ENCODE assay signal across 28 cellular contexts in genomic region chr3:66565301-66565700, GRCh38.
"Had no signal": no experiment of that assay in that cellular context is flagged by ENCODE, and none has a peak within 500 bp of the region (broad histone marks: within the 10 kb centered on the region; RNA-seq: fewer than 3 reads in every experiment).

No MANE protein-coding gene starts in this region.

- DNase-seq: activated CD4-positive, alpha-beta memory T cell treated with anti-CD3 and anti-CD28 coated beads for 36 hours; activated CD4-positive, alpha-beta T cell treated with anti-CD3 and anti-CD28 coated beads, Interleukin-2, amount 10 ng/mL, durations not matched to agents 24 days and 14 days; activated CD4-positive, CD25-positive, alpha-beta regulatory T cell treated with anti-CD3 and anti-CD28 coated beads, Interleukin-2, amount 50 U/mL, for 72 hours; activated CD8-positive, alpha-beta memory T cell treated with anti-CD3 and anti-CD28 coated beads, Interleukin-2, amount 50 U/mL, for 48 hours; activated gamma-delta T cell treated with Interleukin-2 at 50 U/mL for 16 hours; activated naive CD4-positive, alpha-beta T cell treated with anti-CD3 and anti-CD28 coated beads, Interleukin-2, amount 50 U/mL, for 16 hours; activated T-cell treated with anti-CD3 and anti-CD28 coated beads, Interleukin-2, amount 50 U/mL, for 24 hours; body of pancreas; cerebellar nuclear complex; dorsolateral prefrontal cortex; foreskin keratinocyte; heart left ventricle; mammary epithelial cell; posterior cingulate gyrus; right lobe of liver; small intestine; stimulated activated CD4-positive, alpha-beta T cell treated with anti-CD3 and anti-CD28 coated beads, Interleukin-4, amount 100 ng/mL, for 24 hours; T-helper 17 cell; T1000; trophoblast cell had no signal

- H3K9me3 ChIP-seq: body of pancreas, heart left ventricle, right lobe of liver, thoracic aorta had no signal

- H3K4me3 Mint-ChIP-seq: activated CD4-positive, alpha-beta memory T cell treated with anti-CD3 and anti-CD28 coated beads for 36 hours; activated CD4-positive, alpha-beta T cell treated with anti-CD3 and anti-CD28 coated beads, Interleukin-2, amount 10 ng/mL, durations not matched to agents 24 days and 14 days; activated T-cell treated with anti-CD3 and anti-CD28 coated beads, Interleukin-2, amount 50 U/mL, for 24 hours; nephron; stimulated activated effector memory CD8-positive, alpha-beta T cell treated with anti-CD3 and anti-CD28 coated beads, Interleukin-12 subunit alpha, Interleukin-12 subunit beta, amount 100 ng/mL, for 72 hours; stimulated activated naive CD8-positive, alpha-beta T cell treated with anti-CD3 and anti-CD28 coated beads, Interleukin-15, Interleukin-2, amounts not matched to agents 100 ng/mL and 50 ng/mL, for 24 hours; T-helper 17 cell had no signal

- H3K4me1 Mint-ChIP-seq: activated CD4-positive, alpha-beta T cell treated with anti-CD3 and anti-CD28 coated beads, Interleukin-2, amount 10 ng/mL, durations not matched to agents 24 days and 14 days; stimulated activated effector memory CD8-positive, alpha-beta T cell treated with anti-CD3 and anti-CD28 coated beads, Interleukin-12 subunit alpha, Interleukin-12 subunit beta, amount 100 ng/mL, for 72 hours; T-helper 17 cell had no signal

- H3K36me3 Mint-ChIP-seq: activated CD4-positive, alpha-beta memory T cell treated with anti-CD3 and anti-CD28 coated beads for 36 hours; stimulated activated effector memory CD8-positive, alpha-beta T cell treated with anti-CD3 and anti-CD28 coated beads, Interleukin-12 subunit alpha, Interleukin-12 subunit beta, amount 100 ng/mL, for 72 hours had no signal

- ATAC-seq: body of pancreas; foreskin keratinocyte; heart left ventricle; right lobe of liver; stimulated activated effector memory CD8-positive, alpha-beta T cell treated with anti-CD3 and anti-CD28 coated beads, Interleukin-12 subunit alpha, Interleukin-12 subunit beta, amount 100 ng/mL, for 72 hours; T-helper 17 cell had no signal

- H3K9me3 Mint-ChIP-seq: activated CD4-positive, alpha-beta memory T cell treated with anti-CD3 and anti-CD28 coated beads for 36 hours; stimulated activated effector memory CD8-positive, alpha-beta T cell treated with anti-CD3 and anti-CD28 coated beads, Interleukin-12 subunit alpha, Interleukin-12 subunit beta, amount 100 ng/mL, for 72 hours had no signal

- FAIRE-seq: endothelial cell of umbilical vein, small intestine, urothelium cell line had no signal

- H3K27ac Mint-ChIP-seq: activated CD4-positive, alpha-beta memory T cell treated with anti-CD3 and anti-CD28 coated beads for 36 hours; activated CD4-positive, alpha-beta T cell treated with anti-CD3 and anti-CD28 coated beads, Interleukin-2, amount 10 ng/mL, durations not matched to agents 24 days and 14 days; activated T-cell treated with anti-CD3 and anti-CD28 coated beads, Interleukin-2, amount 50 U/mL, for 24 hours; nephron; stimulated activated effector memory CD8-positive, alpha-beta T cell treated with anti-CD3 and anti-CD28 coated beads, Interleukin-12 subunit alpha, Interleukin-12 subunit beta, amount 100 ng/mL, for 72 hours; stimulated activated naive CD8-positive, alpha-beta T cell treated with anti-CD3 and anti-CD28 coated beads, Interleukin-15, Interleukin-2, amounts not matched to agents 100 ng/mL and 50 ng/mL, for 24 hours; T-helper 17 cell had no signal

- H3K27me3 Mint-ChIP-seq: activated CD4-positive, alpha-beta memory T cell treated with anti-CD3 and anti-CD28 coated beads for 36 hours; T-helper 17 cell had no signal

- H3K36me3 ChIP-seq: cardiac muscle cell, heart left ventricle, right lobe of liver, thoracic aorta had no signal

- H3K4me1 ChIP-seq: body of pancreas, foreskin keratinocyte, heart left ventricle, right lobe of liver had no signal

- H3K4me3 ChIP-seq: body of pancreas, cardiac muscle cell, coronary artery, dorsolateral prefrontal cortex, heart left ventricle, right lobe of liver, thoracic aorta had no signal

- H3K27me3 ChIP-seq: body of pancreas, cardiac muscle cell, dorsolateral prefrontal cortex, heart left ventricle, right lobe of liver had no signal

- H3K27ac ChIP-seq: body of pancreas, cardiac muscle cell, coronary artery, dorsolateral prefrontal cortex, foreskin keratinocyte, right lobe of liver, thoracic aorta had no signal
